In the genomic region with DNA sequence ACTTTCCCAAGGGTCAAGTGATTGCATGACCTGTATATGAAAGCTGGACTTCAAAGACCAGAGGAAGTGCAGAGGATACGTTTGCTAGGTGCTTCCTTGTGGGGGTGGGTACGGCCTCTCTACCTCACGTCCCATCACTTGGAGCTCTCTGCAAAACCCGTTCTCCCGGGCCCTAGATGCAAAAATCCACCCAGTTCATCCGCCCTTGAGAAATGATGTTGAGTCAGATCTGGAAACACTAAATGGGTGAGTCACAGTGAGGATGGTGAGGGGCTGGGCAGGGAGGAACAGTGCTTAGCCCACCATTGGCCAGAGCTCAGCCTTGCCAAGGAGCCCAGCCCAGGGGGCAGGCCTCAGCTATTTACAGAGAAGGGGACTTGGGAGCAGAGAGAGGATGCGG, we compare ENCODE assay signal across 1 cellular context.
A peak's percentile ranks its signal among the peaks of the same experiment; 100 is the strongest.
TF ChIP-seq lines count a peak whose summit lies in the region.

No MANE protein-coding gene starts in this region.

TF ChIP-seq in GM12878, 131 proteins besides CTCF, POLR2A, EP300 and RAD21:
- TF ChIP-seq IKZF1 (conservative IDR thresholded peaks at IDR 0.05) (0 out of 2 replicates have a peak, but pooled peaks have one; percentile 25), SPI1 (IDR thresholded peaks at IDR 0.05; ENCODE audit: borderline replicate concordance, insufficient read depth, low read depth, low read length) (no peak), NR2F1 (conservative IDR thresholded peaks at IDR 0.05) (0 out of 2 replicates have a peak, but pooled peaks have one; percentile 3)
